20 cellular contexts compared by ENCODE assay signal in genomic region chr2:74238879-74239278, GRCh38. TPM values are rescaled to one million over a fixed set of nuclear protein-coding genes. Genes with fewer than 3 reads are reported as not detected.
A peak's percentile ranks its signal among the peaks of the same experiment; 100 is the strongest.
DNase-seq lines count a peak whose midpoint lies in the region; ATAC-seq and TF ChIP-seq lines count a peak whose summit lies in the region.
"Had no signal": no experiment of that assay in that cellular context is flagged by ENCODE, and none has a peak within 500 bp of the region (broad histone marks: within the 10 kb centered on the region; RNA-seq: fewer than 3 reads in every experiment).

No MANE protein-coding gene starts in this region.

- H3K36me3 ChIP-seq in ascending aorta, result no peaks in the 10 kb centered on the region

- no peak for TF ChIP-seq CTCF in ascending aorta (IDR thresholded peaks at IDR 0.05)

- no peak overlapping the region for H3K4me3 ChIP-seq in ascending aorta

- H3K27me3 ChIP-seq in ascending aorta, result no peaks in the 10 kb centered on the region

- ATAC-seq in HG03521 (IDR thresholded peaks at IDR 0.05; ENCODE audit: unreplicated experiment), result no peak
- no peak for ATAC-seq in GM21526 (IDR thresholded peaks at IDR 0.05; ENCODE audit: low FRiP score, unreplicated experiment)
- ATAC-seq: activated naive CD4-positive, alpha-beta T cell treated with anti-CD3 and anti-CD28 coated beads, Interleukin-2, amount 50 U/mL, for 72 hours; Right ventricle myocardium inferior; sciatic nerve; T-helper 17 cell had no signal

- DNase-seq in EL (peak; percentile 66), MV-4-11 (lab: John Stamatoyannopoulos, UW) (peak; percentile 2), dermis blood vessel endothelial cell (peak; percentile 33), myocyte (ENCODE audit: low read depth) (peak; percentile 46), ascending aorta (ENCODE audit: low spot score in 2 of 2) (no peak)
- DNase-seq in activated CD4-positive, CD25-positive, alpha-beta regulatory T cell treated with anti-CD3 and anti-CD28 coated beads, Interleukin-2, amount 50 U/mL, for 72 hours, result no peak
- DNase-seq: activated CD4-positive, alpha-beta T cell treated with anti-CD3 and anti-CD28 coated beads for 1 hour; CD4-positive, CD25-positive, alpha-beta regulatory T cell; DMS79; head of caudate nucleus; islet precursor cell; NCI-H1048; NCI-H2171 treated with DMSO at 0.1 percent for 48 hours; stimulated activated CD4-positive, alpha-beta T cell treated with anti-CD3 and anti-CD28 coated beads, Interleukin-2, amount 100 ng/mL, for 48 hours; T-helper 17 cell had no signal

- intact Hi-C loops in ascending aorta (cut with DNase I), result no loop called here

- peaks cover 0 to 3% of the 10 kb centered on the region in 2 donors for H3K4me1 ChIP-seq in ascending aorta

- H3K9me3 ChIP-seq in ascending aorta, result no peaks in the 10 kb centered on the region

- no peak overlapping the region for H3K27ac ChIP-seq in ascending aorta

RNA-seq across cellular contexts. Expression of gene MTHFD2, which starts 40.5 kb away (rescaled TPM):
- 28.6 and 91.0 TPM in 2 replicates for total RNA-seq in dermis blood vessel endothelial cell
- 52.9 and 66.1 TPM in 2 replicates for total RNA-seq in myocyte
- 128 TPM for polyA plus RNA-seq in myocyte (2012)
- total RNA-seq in ascending aorta, result 31.7 TPM

Comparison
In these comparisons a context has a peak if more than half of its experiments do, and no peak if none do; other contexts are left out.
1. DNase-seq: peak in EL (single experiment), MV-4-11 (single experiment), dermis blood vessel endothelial cell (single experiment) and myocyte (single experiment); none in activated CD4-positive, CD25-positive, alpha-beta regulatory T cell treated with anti-CD3 and anti-CD28 coated beads, Interleukin-2, amount 50 U/mL, for 72 hours (single experiment) and ascending aorta (0 of 2).